ENCODE assay signal across 27 cellular contexts in genomic region chr4:55781341-55781740, GRCh38. TPM values are rescaled to one million over a fixed set of nuclear protein-coding genes. Genes with fewer than 3 reads are reported as not detected.
DNase-seq lines count a peak whose midpoint lies in the region; ATAC-seq and TF ChIP-seq lines count a peak whose summit lies in the region.
"Had no signal": no experiment of that assay in that cellular context is flagged by ENCODE, and none has a peak within 500 bp of the region (broad histone marks: within the 10 kb centered on the region; RNA-seq: fewer than 3 reads in every experiment).

No MANE protein-coding gene starts in this region.

- H3K27ac ChIP-seq in A673 (ENCODE audit: low read depth, low read length, poor library complexity, severe bottlenecking) (peak overlapping the region; percentile 68), SK-N-MC (peak overlapping the region; percentile 96)
- H3K27ac ChIP-seq: 22Rv1, A549, BLaER1 had no signal

- no peak overlapping the region for H3K4me3 Mint-ChIP-seq in progenitor cell of endocrine pancreas (ENCODE audit: low read depth)
- H3K4me3 Mint-ChIP-seq: CD14-positive monocyte; CD4-positive, alpha-beta memory T cell; CD4-positive, CD25-positive, alpha-beta regulatory T cell; CD8-positive, alpha-beta memory T cell had no signal

- H3K9ac ChIP-seq in Loucy (ENCODE audit: low read depth, low read length, poor library complexity, severe bottlenecking) (no peak overlapping the region), SK-N-MC (ENCODE audit: insufficient read length) (no peak overlapping the region)
- H3K9ac ChIP-seq: BLaER1 had no signal

- no peaks in the 10 kb centered on the region for H3K36me3 ChIP-seq in A673 (ENCODE audit: insufficient read depth, low read length, poor library complexity, severe bottlenecking)
- H3K36me3 ChIP-seq in Loucy (ENCODE audit: insufficient read depth, low read length), result no peaks in the 10 kb centered on the region
- H3K36me3 ChIP-seq in SK-N-MC (ENCODE audit: insufficient read depth, low read length), result no peaks in the 10 kb centered on the region
- H3K36me3 ChIP-seq: BE2C, BLaER1 had no signal

- no peaks in the 10 kb centered on the region for H3F3A ChIP-seq in Loucy (ENCODE audit: low read depth)

- H3K79me2 ChIP-seq in Loucy (ENCODE audit: insufficient read depth, low read length), result no peaks in the 10 kb centered on the region

- no peak for DNase-seq in A673 (ENCODE audit: low spot score)
- DNase-seq in SK-N-MC (ENCODE audit: low read depth, low spot score), result no peak
- no peak for DNase-seq in progenitor cell of endocrine pancreas (ENCODE audit: low spot score, unreplicated experiment)
- DNase-seq in left ventricle myocardium superior, result no peak
- DNase-seq: ACHN; BE2C; C1 segment of cervical spinal cord; CD4-positive, alpha-beta memory T cell; CD4-positive, CD25-positive, alpha-beta regulatory T cell; CD8-positive, alpha-beta memory T cell; COR-L47; DMS 273 treated with DMSO at 0.1 percent for 48 hours; DMS153; DMS53; DND-41; EL; GDM1 had no signal

- H3K9me3 ChIP-seq in A673 (ENCODE audit: low read depth, low read length, poor library complexity, severe bottlenecking), result no peaks in the 10 kb centered on the region
- no peaks in the 10 kb centered on the region for H3K9me3 ChIP-seq in Loucy (ENCODE audit: insufficient read depth, low read depth, low read length)
- H3K9me3 ChIP-seq in SK-N-MC (ENCODE audit: low read depth, low read length), result peaks cover 8% of the 10 kb centered on the region; the same call in 1 of the 2 replicates
- H3K9me3 ChIP-seq: A549, BE2C, BLaER1 had no signal

- TF ChIP-seq CTCF in A673 (conservative IDR thresholded peaks at IDR 0.05; ENCODE audit: low read depth, low read length), result no peak
- no peak for TF ChIP-seq CTCF in Loucy (conservative IDR thresholded peaks at IDR 0.05; ENCODE audit: low read length)
- TF ChIP-seq CTCF in progenitor cell of endocrine pancreas (IDR thresholded peaks at IDR 0.05; ENCODE audit: unreplicated experiment), result no peak

- no peaks in the 10 kb centered on the region for H3K27me3 ChIP-seq in A673 (replicated peaks; ENCODE audit: insufficient read depth, low read depth, low read length, poor library complexity)
- H3K27me3 ChIP-seq in Loucy (ENCODE audit: insufficient read depth, low read length, poor library complexity, severe bottlenecking), result no peaks in the 10 kb centered on the region
- H3K27me3 ChIP-seq: BE2C, BLaER1 had no signal

- ATAC-seq in HG03342 (IDR thresholded peaks at IDR 0.05; ENCODE audit: unreplicated experiment) (no peak), left ventricle myocardium superior (no peak)
- ATAC-seq: A549, GM12878 had no signal

- H3K4me1 Mint-ChIP-seq in progenitor cell of endocrine pancreas (ENCODE audit: low read depth), result no peaks in the 10 kb centered on the region
- H3K4me1 Mint-ChIP-seq: CD14-positive monocyte; CD4-positive, alpha-beta memory T cell; CD4-positive, CD25-positive, alpha-beta regulatory T cell; CD8-positive, alpha-beta memory T cell had no signal

- H4K20me1 ChIP-seq in Loucy (ENCODE audit: insufficient read depth, low read length, poor library complexity, severe bottlenecking), result no peaks in the 10 kb centered on the region
- H4K20me1 ChIP-seq: BLaER1 had no signal

- BruUV-seq in A673 (replicated peaks; lab: Mats Ljungman, UMichigan), result no TSS peak

- POLR2A ChIA-PET in A673 (lab: Charles Lee; ENCODE audit: low non-redundant PET), result no interaction called here

- H3K4me1 ChIP-seq in A673 (ENCODE audit: insufficient read depth, low read length, poor library complexity, severe bottlenecking), result peaks cover 13% of the 10 kb centered on the region
- no peaks in the 10 kb centered on the region for H3K4me1 ChIP-seq in Loucy (ENCODE audit: insufficient read depth, low read length, poor library complexity, severe bottlenecking)
- H3K4me1 ChIP-seq: A549, BE2C, BLaER1 had no signal

- peak overlapping the region; percentile 31; the same call in 1 of the 2 replicates for H2AFZ ChIP-seq in Loucy (ENCODE audit: low read length)

- intact Hi-C loops in A673 (cut with micrococcal nuclease; ENCODE audit: unreplicated experiment), result no loop called here
- intact Hi-C loops in left ventricle myocardium superior (cut with micrococcal nuclease), result no loop called here

- H3K27me3 Mint-ChIP-seq in progenitor cell of endocrine pancreas, result peaks cover 12% of the 10 kb centered on the region

- H3K27ac Mint-ChIP-seq in progenitor cell of endocrine pancreas, result no peak overlapping the region
- H3K27ac Mint-ChIP-seq: CD14-positive monocyte; CD4-positive, alpha-beta memory T cell; CD4-positive, CD25-positive, alpha-beta regulatory T cell; CD8-positive, alpha-beta memory T cell had no signal

- no peaks in the 10 kb centered on the region for H3K9me2 ChIP-seq in Loucy (replicated peaks; ENCODE audit: low read depth, low read length)

- H3K4me3 ChIP-seq in A673 (ENCODE audit: low read depth, low read length, poor library complexity, severe bottlenecking), result no peak overlapping the region
- no peak overlapping the region for H3K4me3 ChIP-seq in Loucy (ENCODE audit: low read length, poor library complexity, severe bottlenecking)
- H3K4me3 ChIP-seq in SK-N-MC, result peak overlapping the region; percentile 62
- H3K4me3 ChIP-seq: A549, BLaER1, GM12878 had no signal

- no peaks in the 10 kb centered on the region for H3K36me3 Mint-ChIP-seq in progenitor cell of endocrine pancreas (ENCODE audit: insufficient read depth)
- H3K36me3 Mint-ChIP-seq: CD14-positive monocyte; CD4-positive, alpha-beta memory T cell; CD4-positive, CD25-positive, alpha-beta regulatory T cell; CD8-positive, alpha-beta memory T cell had no signal

- CTCF ChIA-PET in A673 (lab: Charles Lee), result no interaction called here

- H3K4me2 ChIP-seq in Loucy (ENCODE audit: low read depth, low read length, poor library complexity, severe bottlenecking), result no peak overlapping the region
- H3K4me2 ChIP-seq: A549, BLaER1 had no signal

- H3K9me3 Mint-ChIP-seq in progenitor cell of endocrine pancreas (ENCODE audit: low read depth), result peaks cover 4% of the 10 kb centered on the region
- H3K9me3 Mint-ChIP-seq: CD8-positive, alpha-beta memory T cell had no signal

RNA-seq across cellular contexts. Expression of gene EXOC1L, which starts 38.2 kb away (rescaled TPM):
- total RNA-seq in A673 (2021) (not detected in 2 replicates), progenitor cell of endocrine pancreas (not detected in 2 replicates), left ventricle myocardium superior (not detected)
- total RNA-seq: A172; CD4-positive, alpha-beta memory T cell; CD4-positive, CD25-positive, alpha-beta regulatory T cell; CD8-positive, alpha-beta memory T cell; Daoy; G401; GM12878 had no signal
